Comparison of ENCODE assay signal across 1 cellular context in genomic region chr19:35136977-35137702, GRCh38.
TF ChIP-seq lines count a peak whose summit lies in the region.

No MANE protein-coding gene starts in this region.

TF ChIP-seq in HepG2, 621 proteins besides CTCF, POLR2A, EP300 and RAD21 (continued from another document and continues in another):
- TF ChIP-seq ZZZ3 (CRISPR knock-in tag; IDR thresholded peaks at IDR 0.05; ENCODE audit: borderline replicate concordance) (no peak), NFIC (IDR thresholded peaks at IDR 0.05; ENCODE audit: low read length) (0 out of 2 replicates have a peak, but pooled peaks have one; percentile 47), FIP1L1 (IDR thresholded peaks at IDR 0.05; ENCODE audit: borderline replicate concordance, insufficient read depth, low read depth, low read length) (no peak), ZEB1 (IDR thresholded peaks at IDR 0.05; ENCODE audit: insufficient replicate concordance, low read depth) (no peak), HOXA9 (CRISPR knock-in tag; IDR thresholded peaks at IDR 0.05; ENCODE audit: borderline replicate concordance) (no peak), KDM5A (IDR thresholded peaks at IDR 0.05; ENCODE audit: borderline replicate concordance, low read length) (no peak), ZNF737 (CRISPR knock-in tag; IDR thresholded peaks at IDR 0.05; ENCODE audit: borderline replicate concordance) (no peak), ZNF230 (CRISPR knock-in tag; IDR thresholded peaks at IDR 0.05) (no peak), FOSL2 (CRISPR knock-in tag; IDR thresholded peaks at IDR 0.05) (peak; percentile 7; the same call in 1 of the 2 replicates), ZC3H4 (CRISPR knock-in tag; IDR thresholded peaks at IDR 0.05; ENCODE audit: borderline replicate concordance) (no peak), ZNF776 (CRISPR knock-in tag; IDR thresholded peaks at IDR 0.05) (no peak), ZNF275 (CRISPR knock-in tag; IDR thresholded peaks at IDR 0.05; ENCODE audit: borderline replicate concordance) (no peak), SNAPC5 (CRISPR knock-in tag; IDR thresholded peaks at IDR 0.05; ENCODE audit: borderline replicate concordance) (no peak), ATF2 (CRISPR knock-in tag; IDR thresholded peaks at IDR 0.05) (no peak), ZNF121 (CRISPR knock-in tag; IDR thresholded peaks at IDR 0.05) (peak; percentile 91), ZNF251 (CRISPR knock-in tag; IDR thresholded peaks at IDR 0.05) (no peak), ZNF101 (CRISPR knock-in tag; IDR thresholded peaks at IDR 0.05; ENCODE audit: borderline replicate concordance, low read depth) (no peak), TBX2 (CRISPR knock-in tag; IDR thresholded peaks at IDR 0.05; ENCODE audit: borderline replicate concordance) (peak; percentile 81), ZNF510 (CRISPR knock-in tag; IDR thresholded peaks at IDR 0.05; ENCODE audit: low read depth) (peak; percentile 48; the same call in 1 of the 2 replicates), HNRNPK (IDR thresholded peaks at IDR 0.05; ENCODE audit: low read depth, low read length, poor library complexity, severe bottlenecking) (no peak), BCL6 (CRISPR knock-in tag; IDR thresholded peaks at IDR 0.05) (peak; percentile 93), MLX (CRISPR knock-in tag; IDR thresholded peaks at IDR 0.05) (peak; percentile 60), ZNF574 (CRISPR knock-in tag; IDR thresholded peaks at IDR 0.05) (peak; percentile 59), LCORL (IDR thresholded peaks at IDR 0.05) (no peak), LCORL (CRISPR knock-in tag; IDR thresholded peaks at IDR 0.05) (peak; percentile 51), KLF12 (CRISPR knock-in tag; IDR thresholded peaks at IDR 0.05; ENCODE audit: borderline replicate concordance) (no peak), ZNF354B (CRISPR knock-in tag; IDR thresholded peaks at IDR 0.05) (no peak), RFXANK (CRISPR knock-in tag; IDR thresholded peaks at IDR 0.05) (no peak), HOXD1 (CRISPR knock-in tag; IDR thresholded peaks at IDR 0.05) (no peak), MAFK (conservative IDR thresholded peaks at IDR 0.05 in 1 of 2, IDR thresholded peaks at IDR 0.05 in 1 of 2; ENCODE audit: low read length in 2 of 2) (no peak), USF2 (IDR thresholded peaks at IDR 0.05; ENCODE audit: low read depth, low read length) (no peak), USF2 (CRISPR knock-in tag; IDR thresholded peaks at IDR 0.05; ENCODE audit: borderline replicate concordance) (peak; percentile 38; the same call in 1 of the 2 replicates), ATF7 (IDR thresholded peaks at IDR 0.05) (no peak), ATF7 (CRISPR knock-in tag; IDR thresholded peaks at IDR 0.05) (no peak), SIN3A (IDR thresholded peaks at IDR 0.05; ENCODE audit: borderline replicate concordance, low read depth, low read length) (no peak), TRIM22 (IDR thresholded peaks at IDR 0.05) (no peak), ZNF576 (CRISPR knock-in tag; IDR thresholded peaks at IDR 0.05) (no peak), HOXA7 (CRISPR knock-in tag; IDR thresholded peaks at IDR 0.05) (no peak), ZNF710 (CRISPR knock-in tag; IDR thresholded peaks at IDR 0.05; ENCODE audit: borderline replicate concordance) (peak; percentile 73; the same call in 1 of the 2 replicates), ADNP (CRISPR knock-in tag; IDR thresholded peaks at IDR 0.05) (0 out of 2 replicates have a peak, but pooled peaks have one; percentile 10), ZNF441 (CRISPR knock-in tag; IDR thresholded peaks at IDR 0.05; ENCODE audit: borderline replicate concordance) (peak; percentile 62), RORA (CRISPR knock-in tag; IDR thresholded peaks at IDR 0.05) (no peak), ZNF513 (CRISPR knock-in tag; conservative IDR thresholded peaks at IDR 0.05) (no peak), ZBED4 (CRISPR knock-in tag; IDR thresholded peaks at IDR 0.05; ENCODE audit: borderline replicate concordance) (no peak), DNMT3B (CRISPR knock-in tag; conservative IDR thresholded peaks at IDR 0.05) (no peak), NONO (IDR thresholded peaks at IDR 0.05) (no peak), NONO (CRISPR knock-in tag; conservative IDR thresholded peaks at IDR 0.05) (no peak), NBN (conservative IDR thresholded peaks at IDR 0.05) (no peak), MAX (IDR thresholded peaks at IDR 0.05) (peak; percentile 73), BRD4 (CRISPR knock-in tag; IDR thresholded peaks at IDR 0.05) (peak; percentile 63), ZMAT3 (CRISPR knock-in tag; conservative IDR thresholded peaks at IDR 0.05) (0 out of 2 replicates have a peak, but pooled peaks have one; percentile 26)
